Comparison of ENCODE assay signal across 2 cellular contexts in the genomic region with DNA sequence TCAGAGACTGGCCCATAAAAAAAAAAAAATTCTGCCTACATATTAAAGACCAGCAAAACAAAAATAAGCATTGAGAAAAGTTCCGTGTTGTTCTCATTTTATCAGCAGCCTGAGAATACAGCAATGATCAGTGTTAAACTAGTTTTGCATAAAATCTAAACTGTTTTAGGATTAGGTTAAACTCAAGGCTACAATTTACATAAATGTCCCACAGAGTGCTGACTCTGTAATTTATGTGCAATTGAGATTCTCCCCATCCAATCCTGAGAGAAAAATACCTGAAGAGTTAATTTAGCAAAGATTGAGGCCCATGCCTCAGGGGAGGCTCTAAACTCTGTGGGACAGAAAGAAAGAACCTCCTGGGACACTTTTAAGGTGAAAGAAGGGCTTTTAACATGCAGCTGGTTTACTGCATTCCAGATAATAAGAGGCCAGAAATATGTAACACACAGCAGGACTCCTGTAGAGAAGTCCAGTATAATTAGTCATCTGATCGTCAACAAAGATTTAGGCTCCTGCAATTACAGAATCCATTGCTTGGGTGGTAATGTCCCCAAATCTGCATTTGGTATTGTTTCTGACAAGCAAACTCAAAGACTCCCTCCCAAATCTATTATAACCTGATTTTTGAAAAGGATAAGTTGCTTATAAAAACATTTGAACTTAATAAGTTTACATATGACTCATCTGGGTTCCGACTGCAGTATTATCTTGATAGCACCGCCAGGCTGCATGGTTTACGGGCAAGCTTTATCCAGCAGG.
TF ChIP-seq lines count a peak whose summit lies in the region.

No MANE protein-coding gene starts in this region.

TF ChIP-seq in HepG2, 621 proteins besides CTCF, POLR2A, EP300 and RAD21:
- no peak for TF ChIP-seq RFX1 (IDR thresholded peaks at IDR 0.05)
- TF ChIP-seq MAFK (conservative IDR thresholded peaks at IDR 0.05 in 1 of 2, IDR thresholded peaks at IDR 0.05 in 1 of 2; ENCODE audit: low read length in 2 of 2), result peak; percentile 38 to 60; a peak in 3 of 4 replicates
- 0 out of 2 replicates have a peak, but pooled peaks have one; percentile 24 for TF ChIP-seq MAFF (IDR thresholded peaks at IDR 0.05; ENCODE audit: low read depth, low read length)
- no peak for TF ChIP-seq KLF9 (CRISPR knock-in tag; IDR thresholded peaks at IDR 0.05; ENCODE audit: low read depth)
- no peak for TF ChIP-seq ZNF672 (CRISPR knock-in tag; IDR thresholded peaks at IDR 0.05)
- TF ChIP-seq, protein P1, sequence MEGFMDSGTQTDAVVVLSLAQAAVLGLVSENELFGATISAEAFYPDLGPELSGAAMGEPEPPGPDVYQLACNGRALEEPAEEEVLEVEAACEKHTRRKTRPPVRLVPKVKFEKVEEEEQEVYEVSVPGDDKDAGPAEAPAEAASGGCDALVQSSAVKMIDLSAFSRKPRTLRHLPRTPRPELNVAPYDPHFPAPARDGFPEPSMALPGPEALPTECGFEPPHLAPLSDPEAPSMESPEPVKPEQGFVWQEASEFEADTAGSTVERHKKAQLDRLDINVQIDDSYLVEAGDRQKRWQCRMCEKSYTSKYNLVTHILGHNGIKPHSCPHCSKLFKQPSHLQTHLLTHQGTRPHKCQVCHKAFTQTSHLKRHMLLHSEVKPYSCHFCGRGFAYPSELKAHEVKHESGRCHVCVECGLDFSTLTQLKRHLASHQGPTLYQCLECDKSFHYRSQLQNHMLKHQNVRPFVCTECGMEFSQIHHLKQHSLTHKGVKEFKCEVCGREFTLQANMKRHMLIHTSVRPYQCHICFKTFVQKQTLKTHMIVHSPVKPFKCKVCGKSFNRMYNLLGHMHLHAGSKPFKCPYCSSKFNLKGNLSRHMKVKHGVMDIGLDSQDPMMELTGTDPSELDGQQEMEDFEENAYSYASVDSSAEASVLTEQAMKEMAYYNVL (CRISPR knock-in tag; IDR thresholded peaks at IDR 0.05; ENCODE audit: borderline replicate concordance), result no peak
- no peak for TF ChIP-seq MED13 (CRISPR knock-in tag; IDR thresholded peaks at IDR 0.05)
- TF ChIP-seq, protein P2, sequence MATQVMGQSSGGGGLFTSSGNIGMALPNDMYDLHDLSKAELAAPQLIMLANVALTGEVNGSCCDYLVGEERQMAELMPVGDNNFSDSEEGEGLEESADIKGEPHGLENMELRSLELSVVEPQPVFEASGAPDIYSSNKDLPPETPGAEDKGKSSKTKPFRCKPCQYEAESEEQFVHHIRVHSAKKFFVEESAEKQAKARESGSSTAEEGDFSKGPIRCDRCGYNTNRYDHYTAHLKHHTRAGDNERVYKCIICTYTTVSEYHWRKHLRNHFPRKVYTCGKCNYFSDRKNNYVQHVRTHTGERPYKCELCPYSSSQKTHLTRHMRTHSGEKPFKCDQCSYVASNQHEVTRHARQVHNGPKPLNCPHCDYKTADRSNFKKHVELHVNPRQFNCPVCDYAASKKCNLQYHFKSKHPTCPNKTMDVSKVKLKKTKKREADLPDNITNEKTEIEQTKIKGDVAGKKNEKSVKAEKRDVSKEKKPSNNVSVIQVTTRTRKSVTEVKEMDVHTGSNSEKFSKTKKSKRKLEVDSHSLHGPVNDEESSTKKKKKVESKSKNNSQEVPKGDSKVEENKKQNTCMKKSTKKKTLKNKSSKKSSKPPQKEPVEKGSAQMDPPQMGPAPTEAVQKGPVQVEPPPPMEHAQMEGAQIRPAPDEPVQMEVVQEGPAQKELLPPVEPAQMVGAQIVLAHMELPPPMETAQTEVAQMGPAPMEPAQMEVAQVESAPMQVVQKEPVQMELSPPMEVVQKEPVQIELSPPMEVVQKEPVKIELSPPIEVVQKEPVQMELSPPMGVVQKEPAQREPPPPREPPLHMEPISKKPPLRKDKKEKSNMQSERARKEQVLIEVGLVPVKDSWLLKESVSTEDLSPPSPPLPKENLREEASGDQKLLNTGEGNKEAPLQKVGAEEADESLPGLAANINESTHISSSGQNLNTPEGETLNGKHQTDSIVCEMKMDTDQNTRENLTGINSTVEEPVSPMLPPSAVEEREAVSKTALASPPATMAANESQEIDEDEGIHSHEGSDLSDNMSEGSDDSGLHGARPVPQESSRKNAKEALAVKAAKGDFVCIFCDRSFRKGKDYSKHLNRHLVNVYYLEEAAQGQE (IDR thresholded peaks at IDR 0.05; ENCODE audit: borderline replicate concordance in 1 of 2, low read depth in 1 of 2, low read length in 2 of 2), result no peak
- no peak for TF ChIP-seq PRMT3 (CRISPR knock-in tag; IDR thresholded peaks at IDR 0.05; ENCODE audit: borderline replicate concordance, low read depth)
- TF ChIP-seq SYNCRIP (IDR thresholded peaks at IDR 0.05; ENCODE audit: insufficient read depth, low read depth, low read length), result no peak

TF ChIP-seq in SK-N-SH, 30 proteins besides CTCF, POLR2A, EP300 and RAD21:
- peak; percentile 64 for TF ChIP-seq GATA2 (CRISPR knock-in tag; IDR thresholded peaks at IDR 0.05)
- TF ChIP-seq FOSL2 (IDR thresholded peaks at IDR 0.05; ENCODE audit: borderline replicate concordance, low read depth), result no peak; the same call in 1 of the 2 replicates
- no peak for TF ChIP-seq YY1 (IDR thresholded peaks at IDR 0.05; ENCODE audit: low read depth)
- TF ChIP-seq GABPA (IDR thresholded peaks at IDR 0.05; ENCODE audit: low read depth), result no peak
- no peak for TF ChIP-seq SMC3 (IDR thresholded peaks at IDR 0.05; ENCODE audit: low read depth, low read length)
- TF ChIP-seq CHD2 (IDR thresholded peaks at IDR 0.05; ENCODE audit: low read length, partially characterized antibody), result no peak
- TF ChIP-seq, protein P3, sequence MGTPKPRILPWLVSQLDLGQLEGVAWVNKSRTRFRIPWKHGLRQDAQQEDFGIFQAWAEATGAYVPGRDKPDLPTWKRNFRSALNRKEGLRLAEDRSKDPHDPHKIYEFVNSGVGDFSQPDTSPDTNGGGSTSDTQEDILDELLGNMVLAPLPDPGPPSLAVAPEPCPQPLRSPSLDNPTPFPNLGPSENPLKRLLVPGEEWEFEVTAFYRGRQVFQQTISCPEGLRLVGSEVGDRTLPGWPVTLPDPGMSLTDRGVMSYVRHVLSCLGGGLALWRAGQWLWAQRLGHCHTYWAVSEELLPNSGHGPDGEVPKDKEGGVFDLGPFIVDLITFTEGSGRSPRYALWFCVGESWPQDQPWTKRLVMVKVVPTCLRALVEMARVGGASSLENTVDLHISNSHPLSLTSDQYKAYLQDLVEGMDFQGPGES (IDR thresholded peaks at IDR 0.05; ENCODE audit: low read depth, low read length), result no peak
- TF ChIP-seq MEF2A (IDR thresholded peaks at IDR 0.05; ENCODE audit: borderline replicate concordance, low read depth), result no peak
- TF ChIP-seq RXRA (IDR thresholded peaks at IDR 0.05; ENCODE audit: borderline replicate concordance, low read depth), result no peak
- TF ChIP-seq, protein P4, sequence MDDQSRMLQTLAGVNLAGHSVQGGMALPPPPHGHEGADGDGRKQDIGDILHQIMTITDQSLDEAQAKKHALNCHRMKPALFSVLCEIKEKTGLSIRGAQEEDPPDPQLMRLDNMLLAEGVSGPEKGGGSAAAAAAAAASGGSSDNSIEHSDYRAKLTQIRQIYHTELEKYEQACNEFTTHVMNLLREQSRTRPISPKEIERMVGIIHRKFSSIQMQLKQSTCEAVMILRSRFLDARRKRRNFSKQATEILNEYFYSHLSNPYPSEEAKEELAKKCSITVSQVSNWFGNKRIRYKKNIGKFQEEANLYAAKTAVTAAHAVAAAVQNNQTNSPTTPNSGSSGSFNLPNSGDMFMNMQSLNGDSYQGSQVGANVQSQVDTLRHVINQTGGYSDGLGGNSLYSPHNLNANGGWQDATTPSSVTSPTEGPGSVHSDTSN (IDR thresholded peaks at IDR 0.05), result peak; percentile 27; the same call in 1 of the 2 replicates
- TF ChIP-seq NFIC (IDR thresholded peaks at IDR 0.05; ENCODE audit: borderline replicate concordance), result no peak; the same call in 1 of the 2 replicates
- TF ChIP-seq, protein P5, sequence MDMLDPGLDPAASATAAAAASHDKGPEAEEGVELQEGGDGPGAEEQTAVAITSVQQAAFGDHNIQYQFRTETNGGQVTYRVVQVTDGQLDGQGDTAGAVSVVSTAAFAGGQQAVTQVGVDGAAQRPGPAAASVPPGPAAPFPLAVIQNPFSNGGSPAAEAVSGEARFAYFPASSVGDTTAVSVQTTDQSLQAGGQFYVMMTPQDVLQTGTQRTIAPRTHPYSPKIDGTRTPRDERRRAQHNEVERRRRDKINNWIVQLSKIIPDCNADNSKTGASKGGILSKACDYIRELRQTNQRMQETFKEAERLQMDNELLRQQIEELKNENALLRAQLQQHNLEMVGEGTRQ (IDR thresholded peaks at IDR 0.05; ENCODE audit: borderline replicate concordance, low read depth, low read length), result no peak
- peak; percentile 62 for TF ChIP-seq TCF12 (IDR thresholded peaks at IDR 0.05)
- TF ChIP-seq, protein P6, sequence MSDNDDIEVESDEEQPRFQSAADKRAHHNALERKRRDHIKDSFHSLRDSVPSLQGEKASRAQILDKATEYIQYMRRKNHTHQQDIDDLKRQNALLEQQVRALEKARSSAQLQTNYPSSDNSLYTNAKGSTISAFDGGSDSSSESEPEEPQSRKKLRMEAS (IDR thresholded peaks at IDR 0.05; ENCODE audit: low read depth), result no peak
- no peak for TF ChIP-seq RFX5 (IDR thresholded peaks at IDR 0.05; ENCODE audit: low read length)
- no peak for TF ChIP-seq ELF1 (IDR thresholded peaks at IDR 0.05)
- peak; percentile 46 for TF ChIP-seq JUND (IDR thresholded peaks at IDR 0.05)
- TF ChIP-seq, protein P7, sequence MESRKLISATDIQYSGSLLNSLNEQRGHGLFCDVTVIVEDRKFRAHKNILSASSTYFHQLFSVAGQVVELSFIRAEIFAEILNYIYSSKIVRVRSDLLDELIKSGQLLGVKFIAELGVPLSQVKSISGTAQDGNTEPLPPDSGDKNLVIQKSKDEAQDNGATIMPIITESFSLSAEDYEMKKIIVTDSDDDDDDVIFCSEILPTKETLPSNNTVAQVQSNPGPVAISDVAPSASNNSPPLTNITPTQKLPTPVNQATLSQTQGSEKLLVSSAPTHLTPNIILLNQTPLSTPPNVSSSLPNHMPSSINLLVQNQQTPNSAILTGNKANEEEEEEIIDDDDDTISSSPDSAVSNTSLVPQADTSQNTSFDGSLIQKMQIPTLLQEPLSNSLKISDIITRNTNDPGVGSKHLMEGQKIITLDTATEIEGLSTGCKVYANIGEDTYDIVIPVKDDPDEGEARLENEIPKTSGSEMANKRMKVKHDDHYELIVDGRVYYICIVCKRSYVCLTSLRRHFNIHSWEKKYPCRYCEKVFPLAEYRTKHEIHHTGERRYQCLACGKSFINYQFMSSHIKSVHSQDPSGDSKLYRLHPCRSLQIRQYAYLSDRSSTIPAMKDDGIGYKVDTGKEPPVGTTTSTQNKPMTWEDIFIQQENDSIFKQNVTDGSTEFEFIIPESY (IDR thresholded peaks at IDR 0.05; ENCODE audit: borderline replicate concordance, low read depth), result no peak
- no peak for TF ChIP-seq SIN3A (IDR thresholded peaks at IDR 0.05; ENCODE audit: borderline replicate concordance, low read depth, low read length)
- TF ChIP-seq NRF1 (IDR thresholded peaks at IDR 0.05; ENCODE audit: low read depth, low read length), result no peak
- TF ChIP-seq, protein P2 (IDR thresholded peaks at IDR 0.05; ENCODE audit: low read depth, low read length), result no peak
- TF ChIP-seq, protein P8, sequence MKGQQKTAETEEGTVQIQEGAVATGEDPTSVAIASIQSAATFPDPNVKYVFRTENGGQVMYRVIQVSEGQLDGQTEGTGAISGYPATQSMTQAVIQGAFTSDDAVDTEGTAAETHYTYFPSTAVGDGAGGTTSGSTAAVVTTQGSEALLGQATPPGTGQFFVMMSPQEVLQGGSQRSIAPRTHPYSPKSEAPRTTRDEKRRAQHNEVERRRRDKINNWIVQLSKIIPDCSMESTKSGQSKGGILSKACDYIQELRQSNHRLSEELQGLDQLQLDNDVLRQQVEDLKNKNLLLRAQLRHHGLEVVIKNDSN (IDR thresholded peaks at IDR 0.05; ENCODE audit: borderline replicate concordance, low read depth), result no peak
- 0 out of 2 replicates have a peak, but pooled peaks have one; percentile 15 for TF ChIP-seq FOXM1 (IDR thresholded peaks at IDR 0.05; ENCODE audit: low read depth)
- no peak for TF ChIP-seq RCOR1 (IDR thresholded peaks at IDR 0.05; ENCODE audit: low read length)
- TF ChIP-seq TAF1 (IDR thresholded peaks at IDR 0.05; ENCODE audit: borderline replicate concordance, low read depth, low read length), result no peak
- TF ChIP-seq TEAD4 (IDR thresholded peaks at IDR 0.05; ENCODE audit: borderline replicate concordance, insufficient read depth), result no peak
- TF ChIP-seq FOXJ3 (CRISPR knock-in tag; IDR thresholded peaks at IDR 0.05), result no peak
- TF ChIP-seq POLR2AphosphoS5 (IDR thresholded peaks at IDR 0.05; ENCODE audit: low read depth, low read length), result no peak
- TF ChIP-seq EZH2phosphoT487 (IDR thresholded peaks at IDR 0.05; ENCODE audit: borderline replicate concordance, low read depth), result no peak
- no peak for TF ChIP-seq MXI1 (IDR thresholded peaks at IDR 0.05; ENCODE audit: low read depth, low read length)
TF ChIP-seq in SK-N-SH: peak in this region for 5.
